ENCODE assay signal across 16 cellular contexts in the genomic region with DNA sequence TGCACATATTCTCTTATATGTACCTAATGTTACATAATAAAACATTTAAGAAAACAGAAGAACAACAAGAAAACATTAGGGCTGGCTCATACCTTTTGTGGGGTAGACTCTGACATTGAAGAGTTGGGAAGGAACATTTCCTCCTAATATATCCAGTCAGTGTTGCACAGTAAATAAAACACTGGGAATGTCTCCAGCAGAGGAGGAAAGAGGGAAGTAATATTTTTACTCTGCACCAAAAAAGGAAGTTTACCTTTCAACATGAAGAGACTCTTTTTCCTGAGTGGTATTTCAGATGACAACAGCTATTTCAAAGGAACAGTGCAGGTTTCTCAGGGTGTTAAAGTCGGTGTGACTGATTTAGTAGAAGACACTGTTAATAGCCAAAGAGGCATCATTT. TPM values are rescaled to one million over a fixed set of nuclear protein-coding genes. Genes with fewer than 3 reads are reported as not detected.
DNase-seq lines count a peak whose midpoint lies in the region; ATAC-seq, FAIRE-seq and TF ChIP-seq lines count a peak whose summit lies in the region.
"Had no signal": no experiment of that assay in that cellular context is flagged by ENCODE, and none has a peak within 500 bp of the region (broad histone marks: within the 10 kb centered on the region; RNA-seq: fewer than 3 reads in every experiment).

No MANE protein-coding gene starts in this region.

- H3K27me3 ChIP-seq in spleen (replicated peaks in 1 of 7) (no peaks in the 10 kb centered on the region), gastroesophageal sphincter (no peaks in the 10 kb centered on the region)

- no peaks in the 10 kb centered on the region for H3K9me3 ChIP-seq in spleen
- H3K9me3 ChIP-seq in gastroesophageal sphincter, result no peaks in the 10 kb centered on the region
- H3K9me3 ChIP-seq: thoracic aorta had no signal

- intact Hi-C loops in left colon (cut with DNase I, micrococcal nuclease), result no loop called here
- intact Hi-C loops in spleen (cut with DNase I; ENCODE audit: low total_unique reads), result no loop called here

- peaks cover 0 to 4% (median 0%) of the 10 kb centered on the region in 6 donors for H3K36me3 ChIP-seq in spleen
- peaks cover 0 to 2% of the 10 kb centered on the region in 2 donors for H3K36me3 ChIP-seq in gastroesophageal sphincter
- H3K36me3 ChIP-seq: thoracic aorta had no signal

- TF ChIP-seq CTCF in spleen (IDR thresholded peaks at IDR 0.05 in 8 of 11, conservative IDR thresholded peaks at IDR 0.05 in 3 of 11), result no peak
- no peak for TF ChIP-seq CTCF in gastroesophageal sphincter (IDR thresholded peaks at IDR 0.05)

- TF ChIP-seq EP300 in gastroesophageal sphincter (IDR thresholded peaks at IDR 0.05), result no peak

- FAIRE-seq in GM19239 (lab: Jason Lieb, UNC), result peak; percentile 21

- DNase-seq in GM19239 (ENCODE audit: insufficient read length, low spot score) (no peak), RPMI8226 (peak; percentile 7), left colon (no peak), spleen (no peak), ecto neural progenitor cell (ENCODE audit: low spot score) (no peak)
- DNase-seq: activated CD8-positive, alpha-beta memory T cell treated with anti-CD3 and anti-CD28 coated beads for 24 hours; activated gamma-delta T cell treated with Interleukin-2 at 50 U/mL for 16 hours; CD4-positive, alpha-beta memory T cell; effector memory CD4-positive, alpha-beta T cell; NCI-H1417; NCI-H345 had no signal

- no peak for TF ChIP-seq POLR2A in spleen (IDR thresholded peaks at IDR 0.05)
- TF ChIP-seq POLR2A in gastroesophageal sphincter (IDR thresholded peaks at IDR 0.05), result no peak

- ATAC-seq in left colon (peak; percentile 73), GM21526 (IDR thresholded peaks at IDR 0.05; ENCODE audit: low FRiP score, unreplicated experiment) (no peak), gastroesophageal sphincter (no peak), GM21825 (IDR thresholded peaks at IDR 0.05; ENCODE audit: unreplicated experiment) (no peak)

- H3K4me1 ChIP-seq in spleen, result peaks cover 11 to 50% (median 43%) of the 10 kb centered on the region in 6 donors
- peaks cover 8 to 82% (median 57%) of the 10 kb centered on the region in 3 donors for H3K4me1 ChIP-seq in gastroesophageal sphincter

- H3K27ac ChIP-seq in spleen (peak overlapping the region in 5 of 8 donors; percentile 31 to 49 (median 40)), gastroesophageal sphincter (peak overlapping the region in 2 of 4 donors; percentile 40 to 51)
- H3K27ac ChIP-seq: SK-N-MC, thoracic aorta had no signal

- 6 to 26% (median 16%) methylated on average over 1 of the region's 1 CpG for WGBS in spleen, 5 donors
- 57% methylated on average over 1 of the region's 1 CpG; no CpG with 5 or more reads in 1 of the 2 donors for WGBS in gastroesophageal sphincter (ENCODE audit: low coverage in 1 of 2), 2 donors

- H3K4me3 ChIP-seq in spleen, result no peak overlapping the region
- no peak overlapping the region for H3K4me3 ChIP-seq in gastroesophageal sphincter
- H3K4me3 ChIP-seq: SK-N-MC, thoracic aorta had no signal

RNA-seq across cellular contexts. Expression of a gene that starts 31.9 kb away (rescaled TPM):
- total RNA-seq in left colon (10 to 100 TPM; 41.0 to 45.9 TPM), spleen (10 to 100 TPM; 21.8 to 59.6 (median 38.5) TPM), gastroesophageal sphincter (100 to 1,000 TPM in 1 of 4 donors, 10 to 100 TPM in 3; 30.7 to 156 (median 45.1) TPM)
- 10 to 100 TPM in 1 of 3 donors, 1 to 10 TPM in 2; 5.4 to 20.0 (median 5.9) TPM for polyA plus RNA-seq in spleen
